In the genomic region with DNA sequence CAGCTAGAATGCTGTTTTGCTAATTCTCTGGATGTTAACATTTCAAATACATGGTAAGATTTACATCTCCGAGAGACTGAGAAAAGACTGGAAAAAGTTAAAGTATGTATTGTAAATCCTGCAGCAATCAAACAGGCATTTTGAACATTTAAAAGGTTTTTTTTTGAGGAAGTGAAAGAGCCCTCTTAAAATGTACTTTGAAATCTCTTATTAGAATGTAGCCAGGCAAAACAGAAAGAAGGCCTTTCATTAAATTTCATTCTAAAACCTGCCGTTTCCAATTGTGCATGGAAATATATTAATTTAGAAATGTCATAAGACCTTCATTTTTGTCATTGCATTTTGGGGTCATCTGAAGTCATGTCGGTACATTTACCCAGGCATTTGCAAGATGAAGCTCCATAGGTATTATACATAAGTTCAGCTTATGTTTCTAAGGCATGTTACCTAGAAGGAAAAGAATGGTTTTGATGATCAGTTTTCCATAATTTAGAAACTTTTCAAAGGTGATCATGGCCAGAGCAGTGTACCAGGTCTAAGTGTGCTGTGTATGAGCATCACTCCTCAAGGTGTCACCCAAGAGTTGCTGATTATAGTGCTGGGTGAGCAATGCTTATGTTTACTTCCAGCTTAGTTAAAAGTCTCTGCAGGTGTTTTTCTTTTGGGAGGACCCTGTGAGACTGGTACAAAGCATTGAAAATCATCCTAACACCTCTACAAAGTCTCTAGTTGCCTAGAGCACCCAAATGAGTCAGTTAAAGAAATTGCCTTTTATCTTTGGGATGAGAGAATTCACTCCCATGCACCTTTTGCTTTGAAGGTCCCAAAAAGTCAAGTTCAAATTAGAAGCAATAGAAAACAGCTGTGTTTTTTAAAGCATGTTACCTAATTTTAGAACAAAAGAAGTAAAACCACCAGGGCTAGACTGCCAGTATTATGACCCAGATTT, we compare ENCODE assay signal across 1 cellular context.
TF ChIP-seq lines count a peak whose summit lies in the region.

No MANE protein-coding gene starts in this region.

TF ChIP-seq in SK-N-SH, 30 proteins besides CTCF, POLR2A, EP300 and RAD21 (continued from another document):
- TF ChIP-seq, protein P1, sequence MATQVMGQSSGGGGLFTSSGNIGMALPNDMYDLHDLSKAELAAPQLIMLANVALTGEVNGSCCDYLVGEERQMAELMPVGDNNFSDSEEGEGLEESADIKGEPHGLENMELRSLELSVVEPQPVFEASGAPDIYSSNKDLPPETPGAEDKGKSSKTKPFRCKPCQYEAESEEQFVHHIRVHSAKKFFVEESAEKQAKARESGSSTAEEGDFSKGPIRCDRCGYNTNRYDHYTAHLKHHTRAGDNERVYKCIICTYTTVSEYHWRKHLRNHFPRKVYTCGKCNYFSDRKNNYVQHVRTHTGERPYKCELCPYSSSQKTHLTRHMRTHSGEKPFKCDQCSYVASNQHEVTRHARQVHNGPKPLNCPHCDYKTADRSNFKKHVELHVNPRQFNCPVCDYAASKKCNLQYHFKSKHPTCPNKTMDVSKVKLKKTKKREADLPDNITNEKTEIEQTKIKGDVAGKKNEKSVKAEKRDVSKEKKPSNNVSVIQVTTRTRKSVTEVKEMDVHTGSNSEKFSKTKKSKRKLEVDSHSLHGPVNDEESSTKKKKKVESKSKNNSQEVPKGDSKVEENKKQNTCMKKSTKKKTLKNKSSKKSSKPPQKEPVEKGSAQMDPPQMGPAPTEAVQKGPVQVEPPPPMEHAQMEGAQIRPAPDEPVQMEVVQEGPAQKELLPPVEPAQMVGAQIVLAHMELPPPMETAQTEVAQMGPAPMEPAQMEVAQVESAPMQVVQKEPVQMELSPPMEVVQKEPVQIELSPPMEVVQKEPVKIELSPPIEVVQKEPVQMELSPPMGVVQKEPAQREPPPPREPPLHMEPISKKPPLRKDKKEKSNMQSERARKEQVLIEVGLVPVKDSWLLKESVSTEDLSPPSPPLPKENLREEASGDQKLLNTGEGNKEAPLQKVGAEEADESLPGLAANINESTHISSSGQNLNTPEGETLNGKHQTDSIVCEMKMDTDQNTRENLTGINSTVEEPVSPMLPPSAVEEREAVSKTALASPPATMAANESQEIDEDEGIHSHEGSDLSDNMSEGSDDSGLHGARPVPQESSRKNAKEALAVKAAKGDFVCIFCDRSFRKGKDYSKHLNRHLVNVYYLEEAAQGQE (IDR thresholded peaks at IDR 0.05; ENCODE audit: low read depth, low read length), result no peak
- TF ChIP-seq, protein P2, sequence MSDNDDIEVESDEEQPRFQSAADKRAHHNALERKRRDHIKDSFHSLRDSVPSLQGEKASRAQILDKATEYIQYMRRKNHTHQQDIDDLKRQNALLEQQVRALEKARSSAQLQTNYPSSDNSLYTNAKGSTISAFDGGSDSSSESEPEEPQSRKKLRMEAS (IDR thresholded peaks at IDR 0.05; ENCODE audit: low read depth), result no peak
- TF ChIP-seq RCOR1 (IDR thresholded peaks at IDR 0.05; ENCODE audit: low read length), result no peak
